Comparison of ENCODE assay signal across 1 cellular context in genomic region chr19:38003427-38004099, GRCh38.
A peak's percentile ranks its signal among the peaks of the same experiment; 100 is the strongest.
TF ChIP-seq lines count a peak whose summit lies in the region.

No MANE protein-coding gene starts in this region.

TF ChIP-seq in GM12878, 131 proteins besides CTCF, POLR2A, EP300 and RAD21 (continued from another document):
- no peak for TF ChIP-seq POU2F2 (IDR thresholded peaks at IDR 0.05; ENCODE audit: borderline replicate concordance, low read depth, low read length)
- TF ChIP-seq SUZ12 (IDR thresholded peaks at IDR 0.05; ENCODE audit: unreplicated experiment), result no peak
- peak in 1 of 2 experiments; percentile 38; a peak in 2 of 4 replicates for TF ChIP-seq BHLHE40 (IDR thresholded peaks at IDR 0.05; ENCODE audit: borderline replicate concordance in 1 of 2, low read depth in 2 of 2, low read length in 1 of 2)
- TF ChIP-seq JUNB (IDR thresholded peaks at IDR 0.05), result peak; percentile 63
- no peak for TF ChIP-seq PRDM15 (CRISPR knock-in tag; IDR thresholded peaks at IDR 0.05)
- TF ChIP-seq TAF1 (IDR thresholded peaks at IDR 0.05; ENCODE audit: borderline replicate concordance, low read depth, low read length), result no peak
- TF ChIP-seq ASH2L (IDR thresholded peaks at IDR 0.05; ENCODE audit: borderline replicate concordance, low read depth), result no peak
- TF ChIP-seq KDM1A (IDR thresholded peaks at IDR 0.05; ENCODE audit: borderline replicate concordance), result no peak
- no peak for TF ChIP-seq REST (IDR thresholded peaks at IDR 0.05; ENCODE audit: low read depth, low read length)
- TF ChIP-seq PML (IDR thresholded peaks at IDR 0.05; ENCODE audit: low read length), result no peak
- peak; percentile 85 to 88 for TF ChIP-seq IKZF2 (IDR thresholded peaks at IDR 0.05)
- no peak for TF ChIP-seq BCL11A (IDR thresholded peaks at IDR 0.05; ENCODE audit: low read depth, low read length)
- TF ChIP-seq BRCA1 (IDR thresholded peaks at IDR 0.05; ENCODE audit: low read depth, low read length), result no peak
- no peak for TF ChIP-seq YBX1 (IDR thresholded peaks at IDR 0.05)
- TF ChIP-seq SIN3A (IDR thresholded peaks at IDR 0.05; ENCODE audit: low read depth, low read length), result 0 out of 2 replicates have a peak, but pooled peaks have one; percentile 63
- TF ChIP-seq PAX5 (IDR thresholded peaks at IDR 0.05; ENCODE audit: borderline replicate concordance, low read depth, low read length), result no peak
- peak; percentile 51; the same call in 1 of the 2 replicates for TF ChIP-seq NBN (IDR thresholded peaks at IDR 0.05)
- no peak for TF ChIP-seq CEBPZ (IDR thresholded peaks at IDR 0.05; ENCODE audit: low read depth, low read length)
- no peak for TF ChIP-seq ZNF217 (IDR thresholded peaks at IDR 0.05)
- TF ChIP-seq NRF1 (conservative IDR thresholded peaks at IDR 0.05; ENCODE audit: low read depth, low read length), result no peak
- TF ChIP-seq CHD1 (IDR thresholded peaks at IDR 0.05; ENCODE audit: low read depth, low read length), result peak; percentile 79; the same call in 1 of the 2 replicates
- TF ChIP-seq RELA (IDR thresholded peaks at IDR 0.05; ENCODE audit: borderline replicate concordance, partially characterized antibody), result no peak
- no peak for TF ChIP-seq BCLAF1 (IDR thresholded peaks at IDR 0.05)
- no peak for TF ChIP-seq SKIL (IDR thresholded peaks at IDR 0.05; ENCODE audit: low read depth, poor library complexity, severe bottlenecking)
- TF ChIP-seq TCF7 (IDR thresholded peaks at IDR 0.05; ENCODE audit: borderline replicate concordance), result no peak
- peak; percentile 27; the same call in 1 of the 2 replicates for TF ChIP-seq MTA2 (IDR thresholded peaks at IDR 0.05; ENCODE audit: low read depth)
- TF ChIP-seq SRF (IDR thresholded peaks at IDR 0.05; ENCODE audit: low read depth in 2 of 2, low read length in 2 of 2), result no peak
- TF ChIP-seq IKZF1 (conservative IDR thresholded peaks at IDR 0.05), result peak; percentile 86
- no peak for TF ChIP-seq FOS (IDR thresholded peaks at IDR 0.05; ENCODE audit: borderline replicate concordance, extremely low read depth, insufficient read length)
- TF ChIP-seq TBL1XR1 (IDR thresholded peaks at IDR 0.05; ENCODE audit: low read depth, low read length), result no peak
- TF ChIP-seq MEF2B (IDR thresholded peaks at IDR 0.05; ENCODE audit: partially characterized antibody, poor library complexity, severe bottlenecking), result peak; percentile 50
- no peak; the same call in none of the 2 replicates for TF ChIP-seq GATAD2B (conservative IDR thresholded peaks at IDR 0.05; ENCODE audit: low read depth)
- no peak for TF ChIP-seq POLR2AphosphoS2 (IDR thresholded peaks at IDR 0.05; ENCODE audit: low read depth, low read length)
- TF ChIP-seq POLR2AphosphoS5 (IDR thresholded peaks at IDR 0.05; ENCODE audit: low read length), result no peak
- TF ChIP-seq SMC3 (IDR thresholded peaks at IDR 0.05; ENCODE audit: borderline replicate concordance, low read length), result 0 out of 2 replicates have a peak, but pooled peaks have one; percentile 2
- peak; percentile 45; the same call in 1 of the 2 replicates for TF ChIP-seq NFIC (IDR thresholded peaks at IDR 0.05; ENCODE audit: low read depth, low read length)
TF ChIP-seq in GM12878: peak in this region for 26.
